1 cellular context compared by ENCODE assay signal in genomic region chr19:19471682-19472081, GRCh38.
A peak's percentile ranks its signal among the peaks of the same experiment; 100 is the strongest.
TF ChIP-seq lines count a peak whose summit lies in the region.

No MANE protein-coding gene starts in this region.

TF ChIP-seq in GM12878, 131 proteins besides CTCF, POLR2A, EP300 and RAD21:
- TF ChIP-seq IKZF1 (conservative IDR thresholded peaks at IDR 0.05), result no peak
- no peak for TF ChIP-seq NBN (IDR thresholded peaks at IDR 0.05)
- no peak for TF ChIP-seq TCF7 (IDR thresholded peaks at IDR 0.05; ENCODE audit: borderline replicate concordance)
- peak; percentile 61 for TF ChIP-seq RUNX3 (IDR thresholded peaks at IDR 0.05; ENCODE audit: low read length)
TF ChIP-seq in GM12878: peak in this region for 1.
